Comparison of ENCODE assay signal across 7 cellular contexts in genomic region chr11:14414470-14415461, GRCh38. TPM values are rescaled to one million over a fixed set of nuclear protein-coding genes. Genes with fewer than 3 reads are reported as not detected.
DNase-seq lines count a peak whose midpoint lies in the region; ATAC-seq lines count a peak whose summit lies in the region.

No MANE protein-coding gene starts in this region.

- peaks cover 68 to 72% of the 10 kb centered on the region in 2 donors for H3K4me1 Mint-ChIP-seq in natural killer cell treated with Interleukin-12 subunit alpha and Interleukin-12 subunit beta and Interleukin-15 and Interleukin-18, amount 100 ng/mL, for 72 hours (ENCODE audit: low read depth in 2 of 2)

- no peaks in the 10 kb centered on the region for H3K9me3 Mint-ChIP-seq in natural killer cell treated with Interleukin-12 subunit alpha and Interleukin-12 subunit beta and Interleukin-15 and Interleukin-18, amount 100 ng/mL, for 72 hours

- peak; percentile 74 for ATAC-seq in GM21360 (IDR thresholded peaks at IDR 0.05; ENCODE audit: unreplicated experiment)
- ATAC-seq in natural killer cell treated with Interleukin-12 subunit alpha and Interleukin-12 subunit beta and Interleukin-15 and Interleukin-18, amount 100 ng/mL, for 72 hours: peak; percentile 95 to 97

- DNase-seq in LHCN-M2 (ENCODE audit: low read depth): peak; percentile 54
- DNase-seq in activated T-cell treated with anti-CD3 and anti-CD28 coated beads, Interleukin-2, amount 50 U/mL, for 48 hours: peak; percentile 78 to 81
- peak; percentile 93 for DNase-seq in natural killer cell treated with Interleukin-12 subunit alpha and Interleukin-12 subunit beta and Interleukin-15 and Interleukin-18, amount 100 ng/mL, for 72 hours (ENCODE audit: low spot score)
- DNase-seq in caudate nucleus (lab: John Stamatoyannopoulos, UW): no peak
- DNase-seq in G401 (ENCODE audit: low spot score): no peak
- no peak for DNase-seq in NCI-H2196 (lab: John Stamatoyannopoulos, UW; ENCODE audit: unreplicated experiment)

- no peak overlapping the region for H3K27ac ChIP-seq in caudate nucleus (ENCODE audit: low read depth, low read length)

- H3K27me3 Mint-ChIP-seq in natural killer cell treated with Interleukin-12 subunit alpha and Interleukin-12 subunit beta and Interleukin-15 and Interleukin-18, amount 100 ng/mL, for 72 hours: no peaks in the 10 kb centered on the region

- in situ Hi-C loops in G401 (cut with HindIII; ENCODE audit: low sequenced_read_pairs): no loop called here

- no peaks in the 10 kb centered on the region for H3K36me3 Mint-ChIP-seq in natural killer cell treated with Interleukin-12 subunit alpha and Interleukin-12 subunit beta and Interleukin-15 and Interleukin-18, amount 100 ng/mL, for 72 hours

- H3K27ac Mint-ChIP-seq in natural killer cell treated with Interleukin-12 subunit alpha and Interleukin-12 subunit beta and Interleukin-15 and Interleukin-18, amount 100 ng/mL, for 72 hours: peak overlapping the region; percentile 97 to 99

- H3K4me3 Mint-ChIP-seq in natural killer cell treated with Interleukin-12 subunit alpha and Interleukin-12 subunit beta and Interleukin-15 and Interleukin-18, amount 100 ng/mL, for 72 hours: peak overlapping the region; percentile 83

RNA-seq across cellular contexts. Expression of gene RRAS2, which starts 55.8 kb away (rescaled TPM):
- 159 and 182 TPM in 2 replicates for total RNA-seq in LHCN-M2 (2014; rRNA removed)
- 88.8 TPM for polyA plus RNA-seq in LHCN-M2 (2012)
- total RNA-seq in natural killer cell treated with Interleukin-12 subunit alpha and Interleukin-12 subunit beta and Interleukin-15 and Interleukin-18, amount 100 ng/mL, for 72 hours: 100 to 1,000 TPM in 1 of 2 donors, 10 to 100 TPM in 1; 97.3 to 141 TPM
- 62.8 and 78.0 TPM in 2 replicates for total RNA-seq in G401 (2014; rRNA removed; shearing (Covaris generic))

Comparison
In these comparisons a context has a peak if more than half of its experiments do, and no peak if none do; other contexts are left out.
1. DNase-seq: peak in LHCN-M2 (single experiment), activated T-cell treated with anti-CD3 and anti-CD28 coated beads, Interleukin-2, amount 50 U/mL, for 48 hours (2 of 2) and natural killer cell treated with Interleukin-12 subunit alpha and Interleukin-12 subunit beta and Interleukin-15 and Interleukin-18, amount 100 ng/mL, for 72 hours (single experiment); none in caudate nucleus (0 of 61), G401 (single experiment) and NCI-H2196 (single experiment).